8 cellular contexts compared by ENCODE assay signal in genomic region chr11:78417888-78418583, GRCh38. TPM values are rescaled to one million over a fixed set of nuclear protein-coding genes. Genes with fewer than 3 reads are reported as not detected.
DNase-seq lines count a peak whose midpoint lies in the region; ATAC-seq, FAIRE-seq and TF ChIP-seq lines count a peak whose summit lies in the region.

No MANE protein-coding gene starts in this region.

- peak; percentile 50 for ATAC-seq in HG03039 (IDR thresholded peaks at IDR 0.05; ENCODE audit: unreplicated experiment)
- peak; percentile 76 for ATAC-seq in left colon

- FAIRE-seq in GM18507 (lab: Jason Lieb, UNC), result no peak

- DNase-seq in GM18507 (ENCODE audit: extremely low spot score, insufficient read length, low read depth), result peak; percentile 51
- peak; percentile 62 for DNase-seq in NCI-H2196 treated with DMSO at 0.1 percent for 48 hours (lab: John Stamatoyannopoulos, UW; ENCODE audit: unreplicated experiment)
- DNase-seq in activated CD4-positive, alpha-beta T cell treated with anti-CD3 and anti-CD28 coated beads for 1 hour, result peak; percentile 62
- DNase-seq in choroid plexus epithelial cell (ENCODE audit: low read depth), result peak; percentile 71
- DNase-seq in left colon, result peak; percentile 77 to 85
- peak; percentile 62 to 65 for DNase-seq in stimulated activated CD4-positive, alpha-beta T cell treated with anti-CD3 and anti-CD28 coated beads, Interleukin-1b, Interleukin-23, amount 100 ng/mL, for 4 hours (ENCODE audit: low read depth in 2 of 2)

- H3K27ac ChIP-seq in 22Rv1, result peak overlapping the region; percentile 49; the same call in 1 of the 2 replicates

- TF ChIP-seq CTCF in 22Rv1 (IDR thresholded peaks at IDR 0.05), result peak; percentile 21
- TF ChIP-seq CTCF in choroid plexus epithelial cell (conservative IDR thresholded peaks at IDR 0.05; ENCODE audit: low read depth, low read length), result no peak

- peak overlapping the region; percentile 75 for H3K4me3 ChIP-seq in choroid plexus epithelial cell (ENCODE audit: low read depth, low read length)

- intact Hi-C loops in left colon (cut with DNase I, micrococcal nuclease), result loop anchor here in 1 of 2 donors (5.0 kb wide), 1 partner anchor 154 kb away; the partner anchor contains the start of gene NARS2

RNA-seq across cellular contexts. Expression of gene GAB2, which starts 0.4 kb away (rescaled TPM):
- 10 to 100 TPM; 27.7 to 29.8 TPM for total RNA-seq in left colon

Comparison
In these comparisons a context has a peak if more than half of its experiments do, and no peak if none do; other contexts are left out.
1. Peak in every context shown above with its lines: DNase-seq, ATAC-seq, H3K4me3 ChIP-seq and H3K27ac ChIP-seq.